In genomic region chr1:74681449-74681848, GRCh38 we compare ENCODE assay signal across 18 cellular contexts. TPM values are rescaled to one million over a fixed set of nuclear protein-coding genes. Genes with fewer than 3 reads are reported as not detected.
DNase-seq lines count a peak whose midpoint lies in the region; ATAC-seq, FAIRE-seq and TF ChIP-seq lines count a peak whose summit lies in the region.
"Had no signal": no experiment of that assay in that cellular context is flagged by ENCODE, and none has a peak within 500 bp of the region (broad histone marks: within the 10 kb centered on the region; RNA-seq: fewer than 3 reads in every experiment).

No MANE protein-coding gene starts in this region.

- CTCF ChIA-PET in OCI-LY7 (lab: Charles Lee; ENCODE audit: unreplicated experiment), result interaction anchor here (0.6 kb wide), 1 partner anchor 757 kb away, joined by 3 read pairs; no protein-coding TSS in a partner anchor

- no peaks in the 10 kb centered on the region for H3K79me2 ChIP-seq in OCI-LY7 (ENCODE audit: insufficient read depth, low read depth, low read length)

- H3K9me2 ChIP-seq in OCI-LY7 (ENCODE audit: insufficient read depth, low read length), result no peaks in the 10 kb centered on the region

- H4K20me1 ChIP-seq in OCI-LY7 (ENCODE audit: insufficient read depth, low read length), result no peaks in the 10 kb centered on the region

- no peaks in the 10 kb centered on the region for H3K4me1 ChIP-seq in OCI-LY7 (ENCODE audit: insufficient read depth, low read length, poor library complexity, severe bottlenecking)
- H3K4me1 ChIP-seq: prostate gland had no signal

- no peak for TF ChIP-seq CTCF in OCI-LY7 (conservative IDR thresholded peaks at IDR 0.05; ENCODE audit: low read length)

- no peak for FAIRE-seq in GM12891 (lab: Jason Lieb, UNC)
- FAIRE-seq: G401.6 had no signal

- no peaks in the 10 kb centered on the region for H3K36me3 ChIP-seq in OCI-LY7 (ENCODE audit: insufficient read depth, low read length)
- H3K36me3 ChIP-seq: prostate gland, thoracic aorta had no signal

- intact Hi-C loops in OCI-LY7 (cut with micrococcal nuclease; ENCODE audit: unreplicated experiment), result no loop called here

- no peaks in the 10 kb centered on the region for H3K9me3 ChIP-seq in OCI-LY7 (ENCODE audit: low read length)
- H3K9me3 ChIP-seq: prostate gland, thoracic aorta had no signal

- no peak overlapping the region for H3K27ac ChIP-seq in OCI-LY7 (ENCODE audit: low read depth, low read length, poor library complexity, severe bottlenecking)
- H3K27ac ChIP-seq: prostate gland, thoracic aorta had no signal

- POLR2A ChIA-PET in OCI-LY7 (lab: Charles Lee), result no interaction called here

- peak; percentile 90 for ATAC-seq in GM19395 (IDR thresholded peaks at IDR 0.05; ENCODE audit: unreplicated experiment)
- peak; percentile 74 for ATAC-seq in HG02763 (IDR thresholded peaks at IDR 0.05; ENCODE audit: unreplicated experiment)
- ATAC-seq in HG03442 (IDR thresholded peaks at IDR 0.05; ENCODE audit: unreplicated experiment), result peak; percentile 89
- ATAC-seq: effector memory CD8-positive, alpha-beta T cell had no signal

- H3K4me2 ChIP-seq in OCI-LY7 (ENCODE audit: low read length), result no peak overlapping the region

- BruUV-seq in OCI-LY7 (replicated peaks; lab: Mats Ljungman, UMichigan), result no TSS peak

- no peak overlapping the region for H3K4me3 ChIP-seq in OCI-LY7 (ENCODE audit: low read depth, low read length, poor library complexity, severe bottlenecking)
- H3K4me3 ChIP-seq: lung, prostate gland, thoracic aorta had no signal

- DNase-seq in GM12891 (ENCODE audit: insufficient read length, low spot score) (peak; percentile 10), NCI-H1694 (lab: John Stamatoyannopoulos, UW) (no peak), GDM1 (lab: John Stamatoyannopoulos, UW) (no peak), OCI-LY7 (ENCODE audit: low spot score) (no peak)
- no peak for DNase-seq in effector CD4-positive, alpha-beta T cell
- DNase-seq: activated CD8-positive, alpha-beta memory T cell treated with anti-CD3 and anti-CD28 coated beads for 24 hours; amniotic stem cell; effector memory CD8-positive, alpha-beta T cell; head of caudate nucleus; NCI-H1436; SW 1271 had no signal

- TF ChIP-seq POLR2A in GM12891 (IDR thresholded peaks at IDR 0.05; ENCODE audit: low read depth, low read length), result no peak

- no peak overlapping the region for H2AFZ ChIP-seq in OCI-LY7 (ENCODE audit: low read length)

TF ChIP-seq in GM12891, 5 proteins besides CTCF, POLR2A, EP300 and RAD21:
- no peak for TF ChIP-seq POLR2AphosphoS5 (IDR thresholded peaks at IDR 0.05; ENCODE audit: low read depth, low read length)
- no peak for TF ChIP-seq POU2F2 (IDR thresholded peaks at IDR 0.05; ENCODE audit: low read depth, low read length)
- no peak for TF ChIP-seq PAX5 (IDR thresholded peaks at IDR 0.05; ENCODE audit: insufficient read depth, low read length, severe bottlenecking)
- TF ChIP-seq SPI1 (IDR thresholded peaks at IDR 0.05; ENCODE audit: low read depth, low read length), result peak; percentile 93
- no peak for TF ChIP-seq TAF1 (IDR thresholded peaks at IDR 0.05; ENCODE audit: low read depth, low read length)

RNA-seq across cellular contexts. Expression of gene ERICH3, which starts 7.9 kb away (rescaled TPM):
- 1.1 TPM for polyA plus RNA-seq in GM12891 (2012; ENCODE audit: low read depth, missing spikeins)
- total RNA-seq in OCI-LY7 (2014; rRNA removed; shearing (Covaris generic)), result not detected in 2 replicates
- total RNA-seq in OCI-LY7 (2022), result not detected in 2 replicates
- total RNA-seq: thoracic aorta had no signal

RNA-seq across cellular contexts. Expression of gene CRYZ, which starts 51.4 kb away (rescaled TPM):
- polyA plus RNA-seq in GM12891 (2012; ENCODE audit: low read depth, missing spikeins), result 85.5 TPM
- total RNA-seq in OCI-LY7 (2014; rRNA removed; shearing (Covaris generic)), result 20.6 and 27.8 TPM in 2 replicates
- 36.7 and 39.0 TPM in 2 replicates for total RNA-seq in OCI-LY7 (2022)

RNA-seq across cellular contexts. Expression of gene TYW3, which starts 51.5 kb away (rescaled TPM):
- polyA plus RNA-seq in GM12891 (2012; ENCODE audit: low read depth, missing spikeins), result 47.7 TPM
- total RNA-seq in OCI-LY7 (2014; rRNA removed; shearing (Covaris generic)), result 8.3 and 11.0 TPM in 2 replicates
- 25.3 and 29.1 TPM in 2 replicates for total RNA-seq in OCI-LY7 (2022)
